15 cellular contexts compared by ENCODE assay signal in genomic region chr18:75218064-75218463, GRCh38. TPM values are rescaled to one million over a fixed set of nuclear protein-coding genes. Genes with fewer than 3 reads are reported as not detected.
DNase-seq lines count a peak whose midpoint lies in the region; ATAC-seq and TF ChIP-seq lines count a peak whose summit lies in the region.
"Had no signal": no experiment of that assay in that cellular context is flagged by ENCODE, and none has a peak within 500 bp of the region (broad histone marks: within the 10 kb centered on the region; RNA-seq: fewer than 3 reads in every experiment).

No MANE protein-coding gene starts in this region.

- ATAC-seq in CD4-positive, CD25-positive, alpha-beta regulatory T cell (ENCODE audit: low read depth in 2 of 2), result no peak
- ATAC-seq in naive thymus-derived CD8-positive, alpha-beta T cell, result no peak
- ATAC-seq: lower lobe of right lung had no signal

- H3K4me1 ChIP-seq in CD4-positive, CD25-positive, alpha-beta regulatory T cell (ENCODE audit: control insufficient read depth, insufficient read depth, low read length, poor library complexity, severe bottlenecking), result peaks cover 22% of the 10 kb centered on the region

- H3K9me3 ChIP-seq in CD4-positive, CD25-positive, alpha-beta regulatory T cell (ENCODE audit: control insufficient read depth in 2 of 2, low read length in 2 of 2), result no peaks in the 10 kb centered on the region
- H3K9me3 ChIP-seq in WERI-Rb-1 (ENCODE audit: severe bottlenecking), result no peaks in the 10 kb centered on the region
- H3K9me3 ChIP-seq: lower lobe of right lung had no signal

- POLR2A ChIA-PET in naive thymus-derived CD8-positive, alpha-beta T cell (lab: Charles Lee), result no interaction called here

- peak overlapping the region in 2 of 3 donors; percentile 7 to 15 for H3K27ac Mint-ChIP-seq in CD4-positive, CD25-positive, alpha-beta regulatory T cell
- peak overlapping the region; percentile 5 to 98 (median 73) for H3K27ac Mint-ChIP-seq in naive thymus-derived CD8-positive, alpha-beta T cell

- no peak for TF ChIP-seq CTCF in WERI-Rb-1 (IDR thresholded peaks at IDR 0.05; ENCODE audit: low read depth, low read length)

- no peaks in the 10 kb centered on the region for H3K36me3 ChIP-seq in CD4-positive, CD25-positive, alpha-beta regulatory T cell (ENCODE audit: control insufficient read depth, insufficient read depth, low read length)
- no peaks in the 10 kb centered on the region for H3K36me3 ChIP-seq in WERI-Rb-1
- H3K36me3 ChIP-seq: lower lobe of right lung had no signal

- no peaks in the 10 kb centered on the region for H3K36me3 Mint-ChIP-seq in CD4-positive, CD25-positive, alpha-beta regulatory T cell
- H3K36me3 Mint-ChIP-seq in naive thymus-derived CD8-positive, alpha-beta T cell, result no peaks in the 10 kb centered on the region

- H3K9me3 Mint-ChIP-seq in CD4-positive, CD25-positive, alpha-beta regulatory T cell, result no peaks in the 10 kb centered on the region
- H3K9me3 Mint-ChIP-seq in naive thymus-derived CD8-positive, alpha-beta T cell, result no peaks in the 10 kb centered on the region

- no peaks in the 10 kb centered on the region for H3K27me3 Mint-ChIP-seq in CD4-positive, CD25-positive, alpha-beta regulatory T cell
- no peaks in the 10 kb centered on the region for H3K27me3 Mint-ChIP-seq in naive thymus-derived CD8-positive, alpha-beta T cell

- H3K4me3 ChIP-seq in CD4-positive, CD25-positive, alpha-beta regulatory T cell (ENCODE audit: low read depth, low read length), result no peak overlapping the region
- H3K4me3 ChIP-seq in WERI-Rb-1 (ENCODE audit: low read depth, low read length), result no peak overlapping the region
- H3K4me3 ChIP-seq: lower lobe of right lung, PC-9 had no signal

- H3K27ac ChIP-seq in CD4-positive, CD25-positive, alpha-beta regulatory T cell (ENCODE audit: insufficient read depth, low read length, poor library complexity, severe bottlenecking), result no peak overlapping the region
- no peak overlapping the region for H3K27ac ChIP-seq in WERI-Rb-1
- H3K27ac ChIP-seq: lower lobe of right lung, PC-9 had no signal

- H3K4me3 Mint-ChIP-seq in CD4-positive, CD25-positive, alpha-beta regulatory T cell, result no peak overlapping the region
- H3K4me3 Mint-ChIP-seq in naive thymus-derived CD8-positive, alpha-beta T cell, result no peak overlapping the region

- no peaks in the 10 kb centered on the region for H3K27me3 ChIP-seq in CD4-positive, CD25-positive, alpha-beta regulatory T cell (ENCODE audit: control insufficient read depth, insufficient read depth, low read length)
- no peaks in the 10 kb centered on the region for H3K27me3 ChIP-seq in WERI-Rb-1 (ENCODE audit: insufficient read depth, low read depth, severe bottlenecking)

- peaks cover 32 to 69% (median 52%) of the 10 kb centered on the region in 4 donors for H3K4me1 Mint-ChIP-seq in CD4-positive, CD25-positive, alpha-beta regulatory T cell
- H3K4me1 Mint-ChIP-seq in naive thymus-derived CD8-positive, alpha-beta T cell, result peaks cover 44 to 96% (median 92%) of the 10 kb centered on the region in 4 donors

- DNase-seq in CD4-positive, CD25-positive, alpha-beta regulatory T cell, result no peak
- DNase-seq in HT-29 (ENCODE audit: low spot score) (peak; percentile 14), WERI-Rb-1 (peak; percentile 40), UCSD-AML1 (lab: John Stamatoyannopoulos, UW; ENCODE audit: unreplicated experiment) (no peak), NCI-H510A treated with DMSO at 0.1 percent for 48 hours (lab: John Stamatoyannopoulos, UW) (no peak), NCI-H2029 treated with DMSO at 0.1 percent for 48 hours (lab: John Stamatoyannopoulos, UW) (no peak)
- DNase-seq in naive thymus-derived CD8-positive, alpha-beta T cell, result no peak
- DNase-seq in activated CD8-positive, alpha-beta memory T cell treated with anti-CD3 and anti-CD28 coated beads, Interleukin-2, amount 50 U/mL, for 48 hours, result no peak
- DNase-seq: amniotic stem cell, DMS153, HCEC 1CT, lower lobe of right lung, NCI-H2107, nucleus accumbens, PC-9 had no signal

RNA-seq across cellular contexts. Expression of gene TSHZ1, which starts 7.5 kb away (rescaled TPM):
- total RNA-seq in CD4-positive, CD25-positive, alpha-beta regulatory T cell, result 16.4 TPM
- polyA plus RNA-seq in CD4-positive, CD25-positive, alpha-beta regulatory T cell, result 1 to 10 TPM; 1.1 to 2.4 (median 1.4) TPM
- 7.5 and 8.1 TPM in 2 replicates for total RNA-seq in HT-29 (2014; rRNA removed; shearing (Covaris generic))
- 10 to 100 TPM; 32.8 to 33.6 TPM for total RNA-seq in naive thymus-derived CD8-positive, alpha-beta T cell
- 1 to 10 TPM; 2.8 to 7.1 (median 3.7) TPM for polyA plus RNA-seq in naive thymus-derived CD8-positive, alpha-beta T cell

RNA-seq across cellular contexts. Expression of gene PTGR3, which starts 9.1 kb away (rescaled TPM):
- 25.5 TPM for total RNA-seq in CD4-positive, CD25-positive, alpha-beta regulatory T cell
- polyA plus RNA-seq in CD4-positive, CD25-positive, alpha-beta regulatory T cell, result 10 to 100 TPM; 18.6 to 33.3 (median 25.8) TPM
- 7.0 and 16.1 TPM in 2 replicates for total RNA-seq in HT-29 (2014; rRNA removed; shearing (Covaris generic))
- total RNA-seq in naive thymus-derived CD8-positive, alpha-beta T cell, result 10 to 100 TPM; 34.7 to 35.1 TPM
- 10 to 100 TPM; 14.7 to 28.5 (median 19.6) TPM for polyA plus RNA-seq in naive thymus-derived CD8-positive, alpha-beta T cell

Comparison
In these comparisons a context has a peak if more than half of its experiments do, and no peak if none do; other contexts are left out.
1. DNase-seq: peak in HT-29 (single experiment) and WERI-Rb-1 (single experiment); none in CD4-positive, CD25-positive, alpha-beta regulatory T cell (0 of 3), naive thymus-derived CD8-positive, alpha-beta T cell (0 of 10), UCSD-AML1 (single experiment), activated CD8-positive, alpha-beta memory T cell treated with anti-CD3 and anti-CD28 coated beads, Interleukin-2, amount 50 U/mL, for 48 hours (single experiment), NCI-H510A treated with DMSO at 0.1 percent for 48 hours (single experiment) and NCI-H2029 treated with DMSO at 0.1 percent for 48 hours (single experiment).